1 cellular context compared by ENCODE assay signal in the genomic region with DNA sequence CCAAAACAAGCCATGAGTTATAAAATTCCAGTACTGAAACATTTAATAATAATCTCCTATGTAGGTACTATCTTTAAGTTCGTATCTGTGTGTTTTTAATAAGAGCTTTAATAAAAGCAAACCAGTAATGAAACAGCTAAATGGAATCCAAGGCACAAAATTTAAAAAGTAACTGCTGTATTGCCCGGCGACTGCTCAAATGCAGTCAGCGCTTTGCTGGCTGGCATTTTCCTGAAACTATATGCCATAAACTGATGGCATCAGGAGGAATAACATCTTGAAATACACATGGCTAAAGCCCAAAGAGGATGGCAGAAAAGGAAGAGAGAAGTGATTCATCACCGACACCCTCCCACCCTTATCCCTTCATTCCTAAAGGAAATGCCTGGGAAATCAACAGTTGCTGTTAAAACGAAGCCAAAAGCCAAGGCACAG.
A peak's percentile ranks its signal among the peaks of the same experiment; 100 is the strongest.
TF ChIP-seq lines count a peak whose summit lies in the region.

No MANE protein-coding gene starts in this region.

TF ChIP-seq in K562, 482 proteins besides CTCF, POLR2A, EP300 and RAD21 (continued from another document):
- TF ChIP-seq SRF (CRISPR knock-in tag; IDR thresholded peaks at IDR 0.05) (0 out of 4 replicates have a peak, but pooled peaks of 1 of the 2 experiments have one; percentile 23), BACH1 (tag; IDR thresholded peaks at IDR 0.05) (0 out of 2 replicates have a peak, but pooled peaks have one; percentile 42), KLF1 (tag; IDR thresholded peaks at IDR 0.05) (no peak), SMARCC2 (IDR thresholded peaks at IDR 0.05; ENCODE audit: low read depth) (0 out of 2 replicates have a peak, but pooled peaks have one; percentile 2), SP1 (CRISPR knock-in tag; IDR thresholded peaks at IDR 0.05) (no peak), GABPB2 (CRISPR knock-in tag; conservative IDR thresholded peaks at IDR 0.05) (no peak), BRD9 (IDR thresholded peaks at IDR 0.05; ENCODE audit: low read depth, partially characterized antibody) (peak; percentile 68), CEBPG (CRISPR knock-in tag; IDR thresholded peaks at IDR 0.05) (no peak; the same call in 1 of the 2 replicates), CEBPG (tag; conservative IDR thresholded peaks at IDR 0.05 in 1 of 2, IDR thresholded peaks at IDR 0.05 in 1 of 2) (0 out of 4 replicates have a peak, but pooled peaks of 1 of the 2 experiments have one; percentile 26), ZNF175 (CRISPR knock-in tag; IDR thresholded peaks at IDR 0.05; ENCODE audit: low read depth) (peak; percentile 74), MAZ (CRISPR knock-in tag; conservative IDR thresholded peaks at IDR 0.05 in 1 of 2, IDR thresholded peaks at IDR 0.05 in 1 of 2) (0 out of 4 replicates have a peak, but pooled peaks of 1 of the 2 experiments have one; percentile 29), FOSL1 (tag; conservative IDR thresholded peaks at IDR 0.05) (peak; percentile 62; the same call in 1 of the 2 replicates), SNRNP70 (optimal IDR thresholded peaks at IDR 0.05; ENCODE audit: low read depth, low read length) (no peak), ZNF174 (CRISPR knock-in tag; IDR thresholded peaks at IDR 0.05) (no peak), NR2C2 (CRISPR knock-in tag; IDR thresholded peaks at IDR 0.05) (no peak), NR2C2 (tag; IDR thresholded peaks at IDR 0.05) (peak; percentile 74; the same call in 1 of the 2 replicates), ZNF589 (CRISPR knock-in tag; IDR thresholded peaks at IDR 0.05; ENCODE audit: low read depth) (peak; percentile 70; the same call in 1 of the 2 replicates), ZNF197 (CRISPR knock-in tag; IDR thresholded peaks at IDR 0.05; ENCODE audit: low read depth) (peak; percentile 56; the same call in 1 of the 2 replicates), ZNF449 (CRISPR knock-in tag; IDR thresholded peaks at IDR 0.05) (no peak), SMARCE1 (IDR thresholded peaks at IDR 0.05) (peak; percentile 13; the same call in 1 of the 2 replicates)
- TF ChIP-seq, protein P1, sequence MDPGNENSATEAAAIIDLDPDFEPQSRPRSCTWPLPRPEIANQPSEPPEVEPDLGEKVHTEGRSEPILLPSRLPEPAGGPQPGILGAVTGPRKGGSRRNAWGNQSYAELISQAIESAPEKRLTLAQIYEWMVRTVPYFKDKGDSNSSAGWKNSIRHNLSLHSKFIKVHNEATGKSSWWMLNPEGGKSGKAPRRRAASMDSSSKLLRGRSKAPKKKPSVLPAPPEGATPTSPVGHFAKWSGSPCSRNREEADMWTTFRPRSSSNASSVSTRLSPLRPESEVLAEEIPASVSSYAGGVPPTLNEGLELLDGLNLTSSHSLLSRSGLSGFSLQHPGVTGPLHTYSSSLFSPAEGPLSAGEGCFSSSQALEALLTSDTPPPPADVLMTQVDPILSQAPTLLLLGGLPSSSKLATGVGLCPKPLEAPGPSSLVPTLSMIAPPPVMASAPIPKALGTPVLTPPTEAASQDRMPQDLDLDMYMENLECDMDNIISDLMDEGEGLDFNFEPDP (CRISPR knock-in tag; IDR thresholded peaks at IDR 0.05): no peak
- TF ChIP-seq, protein P2, sequence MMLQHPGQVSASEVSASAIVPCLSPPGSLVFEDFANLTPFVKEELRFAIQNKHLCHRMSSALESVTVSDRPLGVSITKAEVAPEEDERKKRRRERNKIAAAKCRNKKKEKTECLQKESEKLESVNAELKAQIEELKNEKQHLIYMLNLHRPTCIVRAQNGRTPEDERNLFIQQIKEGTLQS (IDR thresholded peaks at IDR 0.05): 0 out of 2 replicates have a peak, but pooled peaks have one; percentile 1
- TF ChIP-seq, protein P2 (CRISPR knock-in tag; conservative IDR thresholded peaks at IDR 0.05): no peak
- TF ChIP-seq, protein P3, sequence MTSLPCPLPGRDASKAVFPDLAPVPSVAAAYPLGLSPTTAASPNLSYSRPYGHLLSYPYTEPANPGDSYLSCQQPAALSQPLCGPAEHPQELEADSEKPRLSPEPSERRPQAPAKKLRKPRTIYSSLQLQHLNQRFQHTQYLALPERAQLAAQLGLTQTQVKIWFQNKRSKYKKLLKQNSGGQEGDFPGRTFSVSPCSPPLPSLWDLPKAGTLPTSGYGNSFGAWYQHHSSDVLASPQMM (CRISPR knock-in tag; IDR thresholded peaks at IDR 0.05): no peak
